In genomic region chr12:50186667-50187066, GRCh38 we compare ENCODE assay signal across 11 cellular contexts. TPM values are rescaled to one million over a fixed set of nuclear protein-coding genes. Genes with fewer than 3 reads are reported as not detected.
DNase-seq lines count a peak whose midpoint lies in the region; FAIRE-seq and TF ChIP-seq lines count a peak whose summit lies in the region.
"Had no signal": no experiment of that assay in that cellular context is flagged by ENCODE, and none has a peak within 500 bp of the region (broad histone marks: within the 10 kb centered on the region; RNA-seq: fewer than 3 reads in every experiment).

No MANE protein-coding gene starts in this region.

- H3K9me3 Mint-ChIP-seq in CD4-positive, alpha-beta memory T cell, result no peaks in the 10 kb centered on the region
- H3K9me3 Mint-ChIP-seq: naive B cell had no signal

- CTCF ChIA-PET in CD4-positive, alpha-beta memory T cell (lab: Charles Lee; ENCODE audit: partially characterized antibody), result interaction anchor here (0.7 to 4.5 kb wide), 6 partner anchors 10 to 116 kb away, joined by 3 to 33 read pairs (median 7); partner anchors contain the start of gene SMARCD1
- CTCF ChIA-PET in RWPE1 (lab: Yijun Ruan, JAX), result interaction anchor here (0.6 to 0.7 kb wide), 2 partner anchors 37 to 54 kb away, joined by 3 to 4 read pairs; no protein-coding TSS in a partner anchor

- H3K27me3 ChIP-seq in CD4-positive, alpha-beta memory T cell (ENCODE audit: insufficient read depth, low read length), result no peaks in the 10 kb centered on the region
- H3K27me3 ChIP-seq in breast epithelium, result no peaks in the 10 kb centered on the region
- no peaks in the 10 kb centered on the region for H3K27me3 ChIP-seq in osteoblast (ENCODE audit: insufficient read depth, low read length)

- no peak for DNase-seq in CD4-positive, alpha-beta memory T cell
- DNase-seq in RWPE1 (ENCODE audit: low spot score), result no peak
- DNase-seq in breast epithelium (ENCODE audit: low spot score in 2 of 2), result no peak
- DNase-seq in osteoblast (ENCODE audit: insufficient read length, low spot score, missing footprints), result peak; percentile 68
- no peak for DNase-seq in NCI-H82 (lab: John Stamatoyannopoulos, UW)
- no peak for DNase-seq in GM19239 (ENCODE audit: insufficient read length, low spot score)
- DNase-seq in NCI-H526 treated with DMSO at 0.1 percent for 48 hours (lab: John Stamatoyannopoulos, UW), result no peak
- DNase-seq in SIG-M5 (lab: John Stamatoyannopoulos, UW), result no peak
- DNase-seq: naive B cell; NCI-H1417 treated with DMSO at 0.1 percent for 48 hours; stimulated activated naive CD4-positive, alpha-beta T cell had no signal

- POLR2A ChIA-PET in CD4-positive, alpha-beta memory T cell (lab: Charles Lee; ENCODE audit: partially characterized antibody), result no interaction called here
- POLR2A ChIA-PET in RWPE1 (lab: Yijun Ruan, JAX; ENCODE audit: low non-redundant PET), result no interaction called here

- peaks cover 14 to 41% (median 23%) of the 10 kb centered on the region in 4 donors for H3K4me1 Mint-ChIP-seq in CD4-positive, alpha-beta memory T cell

- peak overlapping the region in 6 of 7 donors; percentile 14 to 69 (median 48) for H3K27ac Mint-ChIP-seq in CD4-positive, alpha-beta memory T cell

- H3K27me3 Mint-ChIP-seq in CD4-positive, alpha-beta memory T cell, result no peaks in the 10 kb centered on the region
- H3K27me3 Mint-ChIP-seq: naive B cell had no signal

- TF ChIP-seq CTCF in RWPE1 (conservative IDR thresholded peaks at IDR 0.05; ENCODE audit: low read depth) (no peak), breast epithelium (IDR thresholded peaks at IDR 0.05) (no peak), osteoblast (IDR thresholded peaks at IDR 0.05; ENCODE audit: extremely low read depth, low read depth, low read length) (no peak)

- H3K36me3 Mint-ChIP-seq in CD4-positive, alpha-beta memory T cell, result peaks cover 4 to 10% of the 10 kb centered on the region in 2 donors
- H3K36me3 Mint-ChIP-seq: naive B cell had no signal

- H3K4me1 ChIP-seq in CD4-positive, alpha-beta memory T cell (ENCODE audit: insufficient read depth, low read length), result peaks cover 38% of the 10 kb centered on the region
- H3K4me1 ChIP-seq in breast epithelium (peaks cover 0 to 6% of the 10 kb centered on the region in 2 donors), osteoblast (ENCODE audit: insufficient read depth, low read length) (peaks cover 62% of the 10 kb centered on the region)

- H3K4me3 ChIP-seq in CD4-positive, alpha-beta memory T cell (ENCODE audit: low read length in 2 of 2), result no peak overlapping the region
- H3K4me3 ChIP-seq in breast epithelium, result no peak overlapping the region
- no peak overlapping the region for H3K4me3 ChIP-seq in osteoblast (ENCODE audit: insufficient read depth, low read length)

- intact Hi-C loops in CD4-positive, alpha-beta memory T cell (cut with micrococcal nuclease), result loop anchor here (10.0 kb wide), 1 partner anchor 222 kb away; the partner anchor contains the start of gene AQP5
- intact Hi-C loops in breast epithelium (cut with DNase I; ENCODE audit: low total_unique reads), result no loop called here

- H3K79me2 ChIP-seq in osteoblast (ENCODE audit: insufficient read depth, low read length), result peaks cover 49% of the 10 kb centered on the region

- TF ChIP-seq POLR2A in breast epithelium (IDR thresholded peaks at IDR 0.05), result no peak

- H3K27ac ChIP-seq in CD4-positive, alpha-beta memory T cell (ENCODE audit: low read depth, low read length), result no peak overlapping the region
- H3K27ac ChIP-seq in RWPE1 (peak overlapping the region; percentile 76; the same call in 1 of the 2 replicates), breast epithelium (peak overlapping the region; percentile 73 to 91), osteoblast (ENCODE audit: low read depth, low read length) (peak overlapping the region; percentile 97)

- peak overlapping the region; percentile 58 for H3K4me2 ChIP-seq in osteoblast (ENCODE audit: insufficient read depth, low read length)

- no peaks in the 10 kb centered on the region for H3K9me3 ChIP-seq in CD4-positive, alpha-beta memory T cell (ENCODE audit: control insufficient read depth in 1 of 2, low read length in 2 of 2)
- H3K9me3 ChIP-seq in breast epithelium (no peaks in the 10 kb centered on the region), osteoblast (ENCODE audit: low read depth, low read length) (no peaks in the 10 kb centered on the region)

- H3K4me3 Mint-ChIP-seq in CD4-positive, alpha-beta memory T cell, result no peak overlapping the region
- H3K4me3 Mint-ChIP-seq: naive B cell had no signal

- no peaks in the 10 kb centered on the region for H4K20me1 ChIP-seq in osteoblast (ENCODE audit: insufficient read depth, low read length)

- H3K36me3 ChIP-seq in CD4-positive, alpha-beta memory T cell (ENCODE audit: insufficient read depth, low read length), result no peaks in the 10 kb centered on the region
- H3K36me3 ChIP-seq in breast epithelium, result no peaks in the 10 kb centered on the region
- H3K36me3 ChIP-seq in osteoblast (ENCODE audit: insufficient read depth, low read length), result peaks cover 59% of the 10 kb centered on the region

- FAIRE-seq in GM19239 (lab: Jason Lieb, UNC), result no peak

- H2AFZ ChIP-seq in osteoblast (ENCODE audit: low read length), result no peak overlapping the region

RNA-seq across cellular contexts. Expression of gene CERS5, which starts 19.5 kb away (rescaled TPM):
- total RNA-seq in CD4-positive, alpha-beta memory T cell, result 10 to 100 TPM; 42.1 to 48.2 TPM
- 10 to 100 TPM; 45.1 to 62.7 TPM for polyA plus RNA-seq in CD4-positive, alpha-beta memory T cell
- total RNA-seq in breast epithelium, result 10 to 100 TPM; 25.0 to 40.1 (median 32.4) TPM
- 30.9 and 33.7 TPM in 2 replicates for total RNA-seq in osteoblast
